8 cellular contexts compared by ENCODE assay signal in genomic region chr14:53152909-53153701, GRCh38. TPM values are rescaled to one million over a fixed set of nuclear protein-coding genes. Genes with fewer than 3 reads are reported as not detected.
DNase-seq lines count a peak whose midpoint lies in the region; ATAC-seq and TF ChIP-seq lines count a peak whose summit lies in the region.

Gene DDHD1, minus strand, starts transcription at chr14:53153323. Its CDS starts 225 bp downstream, at chr14:53153098.

- TF ChIP-seq CTCF in endodermal cell (conservative IDR thresholded peaks at IDR 0.05) = no peak

- DNase-seq in CD4-positive, alpha-beta memory T cell = peak; percentile 84 to 89 (median 87)
- DNase-seq in NOMO-1 treated with DMSO at 0.1 percent for 48 hours (lab: John Stamatoyannopoulos, UW; ENCODE audit: unreplicated experiment) (peak; percentile 63), endodermal cell (peak; percentile 90)
- DNase-seq in activated CD8-positive, alpha-beta memory T cell treated with anti-CD3 and anti-CD28 coated beads, Interleukin-2, amount 10 ng/mL, durations not matched to agents 7 days and 5 days = peak; percentile 86
- peak; percentile 76 to 83 for DNase-seq in stimulated activated CD8-positive, alpha-beta memory T cell treated with anti-CD3 and anti-CD28 coated beads, Interleukin-15, amount 100 ng/mL, for 48 hours (ENCODE audit: low read depth in 2 of 2)

- ATAC-seq in GM19397 (IDR thresholded peaks at IDR 0.05; ENCODE audit: unreplicated experiment) (peak; percentile 82), HG03571 (IDR thresholded peaks at IDR 0.05; ENCODE audit: unreplicated experiment) (peak; percentile 70)
- peak; percentile 81 for ATAC-seq in activated CD8-positive, alpha-beta memory T cell treated with anti-CD3 and anti-CD28 coated beads, Interleukin-2, amount 10 ng/mL, durations not matched to agents 7 days and 5 days

- intact Hi-C loops in CD4-positive, alpha-beta memory T cell (cut with micrococcal nuclease) = loop anchor here (1.0 to 10.0 kb wide), 9 partner anchors 64 to 1912 kb away; partner anchors contain the start of genes ERO1A, FRMD6, GNPNAT1 and GPR137C

- CTCF ChIA-PET in CD4-positive, alpha-beta memory T cell (lab: Charles Lee; ENCODE audit: partially characterized antibody) = interaction anchor here (0.9 to 5.4 kb wide), 8 partner anchors 9 to 99 kb away, joined by 3 to 36 read pairs (median 6); no protein-coding TSS in a partner anchor
- CTCF ChIA-PET in activated CD8-positive, alpha-beta memory T cell treated with anti-CD3 and anti-CD28 coated beads, Interleukin-2, amount 10 ng/mL, durations not matched to agents 7 days and 5 days (lab: Charles Lee) = interaction anchor here (1.0 to 6.4 kb wide), 11 partner anchors 10 to 153 kb away, joined by 3 to 58 read pairs (median 6); no protein-coding TSS in a partner anchor

- peaks cover 46% of the 10 kb centered on the region for H3K4me1 ChIP-seq in CD4-positive, alpha-beta memory T cell (ENCODE audit: insufficient read depth, low read length)
- H3K4me1 ChIP-seq in endodermal cell (ENCODE audit: control insufficient read depth, insufficient read depth, low read length) (no peaks in the 10 kb centered on the region), mesodermal cell (ENCODE audit: control insufficient read depth, insufficient read depth, low read length, poor library complexity, severe bottlenecking) (no peaks in the 10 kb centered on the region)

- POLR2A ChIA-PET in CD4-positive, alpha-beta memory T cell (lab: Charles Lee; ENCODE audit: partially characterized antibody) = interaction anchor here (0.7 to 5.8 kb wide), 29 partner anchors 8 to 1912 kb away, joined by 3 to 156 read pairs (median 5); partner anchors contain the start of genes ERO1A, GNG2, GPR137C and PTGER2

- H3K9me3 ChIP-seq in CD4-positive, alpha-beta memory T cell (ENCODE audit: control insufficient read depth in 1 of 2, low read length in 2 of 2) = no peaks in the 10 kb centered on the region
- H3K9me3 ChIP-seq in endodermal cell (ENCODE audit: control insufficient read depth, low read length) = no peaks in the 10 kb centered on the region
- no peaks in the 10 kb centered on the region for H3K9me3 ChIP-seq in mesodermal cell (ENCODE audit: control insufficient read depth, low read length)

- peaks cover 36 to 58% (median 45%) of the 10 kb centered on the region in 4 donors for H3K4me1 Mint-ChIP-seq in CD4-positive, alpha-beta memory T cell
- peaks cover 34% of the 10 kb centered on the region for H3K4me1 Mint-ChIP-seq in activated CD8-positive, alpha-beta memory T cell treated with anti-CD3 and anti-CD28 coated beads, Interleukin-2, amount 10 ng/mL, durations not matched to agents 7 days and 5 days
- peaks cover 13% of the 10 kb centered on the region for H3K4me1 Mint-ChIP-seq in endodermal cell

- H3K27me3 ChIP-seq in CD4-positive, alpha-beta memory T cell (ENCODE audit: insufficient read depth, low read length) = no peaks in the 10 kb centered on the region
- H3K27me3 ChIP-seq in endodermal cell (ENCODE audit: control insufficient read depth, insufficient read depth, low read length, poor library complexity, severe bottlenecking) = no peaks in the 10 kb centered on the region

- WGBS in endodermal cell (ENCODE audit: insufficient coverage in 1 of 2, insufficient read length in 1 of 2), 2 experiments = 4 to 17% methylated on average over 15 to 90 of the region's 91 CpGs
- 3% methylated on average over 80 to 85 of the region's 91 CpGs for WGBS in mesodermal cell (ENCODE audit: insufficient coverage in 2 of 2), 2 experiments

- peaks cover 0 to 4% (median 0%) of the 10 kb centered on the region in 8 donors for H3K9me3 Mint-ChIP-seq in CD4-positive, alpha-beta memory T cell
- H3K9me3 Mint-ChIP-seq in activated CD8-positive, alpha-beta memory T cell treated with anti-CD3 and anti-CD28 coated beads, Interleukin-2, amount 10 ng/mL, durations not matched to agents 7 days and 5 days (ENCODE audit: low read depth) = no peaks in the 10 kb centered on the region
- no peaks in the 10 kb centered on the region for H3K9me3 Mint-ChIP-seq in endodermal cell

- H3K27me3 Mint-ChIP-seq in CD4-positive, alpha-beta memory T cell = no peaks in the 10 kb centered on the region
- H3K27me3 Mint-ChIP-seq in activated CD8-positive, alpha-beta memory T cell treated with anti-CD3 and anti-CD28 coated beads, Interleukin-2, amount 10 ng/mL, durations not matched to agents 7 days and 5 days = no peaks in the 10 kb centered on the region
- H3K27me3 Mint-ChIP-seq in endodermal cell (ENCODE audit: insufficient read depth) = no peaks in the 10 kb centered on the region

- H3K4me3 Mint-ChIP-seq in CD4-positive, alpha-beta memory T cell = peak within 1 kb of the TSS; percentile 95 to 100 (median 99)
- peak within 1 kb of the TSS; percentile 100 for H3K4me3 Mint-ChIP-seq in activated CD8-positive, alpha-beta memory T cell treated with anti-CD3 and anti-CD28 coated beads, Interleukin-2, amount 10 ng/mL, durations not matched to agents 7 days and 5 days
- peak within 1 kb of the TSS; percentile 97 for H3K4me3 Mint-ChIP-seq in endodermal cell

- H3K27ac Mint-ChIP-seq in CD4-positive, alpha-beta memory T cell = peak within 1 kb of the TSS; percentile 98 to 99 (median 99)
- H3K27ac Mint-ChIP-seq in activated CD8-positive, alpha-beta memory T cell treated with anti-CD3 and anti-CD28 coated beads, Interleukin-2, amount 10 ng/mL, durations not matched to agents 7 days and 5 days = peak within 1 kb of the TSS; percentile 99
- H3K27ac Mint-ChIP-seq in endodermal cell = peak within 1 kb of the TSS; percentile 91

- peak within 1 kb of the TSS; percentile 87 to 90 for H3K4me3 ChIP-seq in CD4-positive, alpha-beta memory T cell (ENCODE audit: low read length in 2 of 2)
- H3K4me3 ChIP-seq in endodermal cell (ENCODE audit: low read length) (peak within 1 kb of the TSS; percentile 90), mesodermal cell (ENCODE audit: extremely low read depth, insufficient read depth, low read length, poor library complexity, severe bottlenecking) (peak within 1 kb of the TSS; percentile 86)

- H3K36me3 Mint-ChIP-seq in CD4-positive, alpha-beta memory T cell = peaks cover 0 to 19% of the 10 kb centered on the region in 2 donors
- peaks cover 29% of the 10 kb centered on the region for H3K36me3 Mint-ChIP-seq in activated CD8-positive, alpha-beta memory T cell treated with anti-CD3 and anti-CD28 coated beads, Interleukin-2, amount 10 ng/mL, durations not matched to agents 7 days and 5 days
- H3K36me3 Mint-ChIP-seq in endodermal cell (ENCODE audit: low read depth) = no peaks in the 10 kb centered on the region

- peak within 1 kb of the TSS; percentile 87 for H3K27ac ChIP-seq in CD4-positive, alpha-beta memory T cell (ENCODE audit: low read depth, low read length)
- H3K27ac ChIP-seq in endodermal cell (ENCODE audit: low read depth, low read length) = peak within 1 kb of the TSS; percentile 88
- H3K27ac ChIP-seq in mesodermal cell (ENCODE audit: low read depth, low read length, severe bottlenecking) = peak within 1 kb of the TSS; percentile 56

- peak within 1 kb of the TSS; percentile 63 for H3K9ac ChIP-seq in endodermal cell (ENCODE audit: extremely low read depth, low read length, poor library complexity, severe bottlenecking)

- no peaks in the 10 kb centered on the region for H3K36me3 ChIP-seq in CD4-positive, alpha-beta memory T cell (ENCODE audit: insufficient read depth, low read length)
- no peaks in the 10 kb centered on the region for H3K36me3 ChIP-seq in endodermal cell (ENCODE audit: control insufficient read depth, insufficient read depth, low read length)
- no peaks in the 10 kb centered on the region for H3K36me3 ChIP-seq in mesodermal cell (ENCODE audit: control insufficient read depth, insufficient read depth, low read length)

RNA-seq across cellular contexts. Expression of gene DDHD1, which starts in this region (rescaled TPM):
- 10 to 100 TPM; 47.0 to 53.5 TPM for total RNA-seq in CD4-positive, alpha-beta memory T cell
- polyA plus RNA-seq in CD4-positive, alpha-beta memory T cell = 1 to 10 TPM; 3.5 to 9.6 TPM
- 10 to 100 TPM; 70.7 to 80.5 TPM for total RNA-seq in activated CD8-positive, alpha-beta memory T cell treated with anti-CD3 and anti-CD28 coated beads, Interleukin-2, amount 10 ng/mL, durations not matched to agents 7 days and 5 days
- total RNA-seq in endodermal cell = 10 to 100 TPM; 26.2 to 27.1 TPM
- 11.2 TPM for polyA plus RNA-seq in endodermal cell (2013, experiment 1 of 2)
- 11.2 TPM for polyA plus RNA-seq in endodermal cell (2013, experiment 2 of 2)
- 9.1 TPM for polyA plus RNA-seq in mesodermal cell (2013, experiment 1 of 2)
- 9.5 TPM for polyA plus RNA-seq in mesodermal cell (2013, experiment 2 of 2)

Comparison
In these comparisons a context has a peak if more than half of its experiments do, and no peak if none do; other contexts are left out.
1. Peak in every context shown above with its lines: DNase-seq, ATAC-seq, H3K4me3 ChIP-seq and H3K27ac ChIP-seq.